ENCODE assay signal across 1 cellular context in the genomic region with DNA sequence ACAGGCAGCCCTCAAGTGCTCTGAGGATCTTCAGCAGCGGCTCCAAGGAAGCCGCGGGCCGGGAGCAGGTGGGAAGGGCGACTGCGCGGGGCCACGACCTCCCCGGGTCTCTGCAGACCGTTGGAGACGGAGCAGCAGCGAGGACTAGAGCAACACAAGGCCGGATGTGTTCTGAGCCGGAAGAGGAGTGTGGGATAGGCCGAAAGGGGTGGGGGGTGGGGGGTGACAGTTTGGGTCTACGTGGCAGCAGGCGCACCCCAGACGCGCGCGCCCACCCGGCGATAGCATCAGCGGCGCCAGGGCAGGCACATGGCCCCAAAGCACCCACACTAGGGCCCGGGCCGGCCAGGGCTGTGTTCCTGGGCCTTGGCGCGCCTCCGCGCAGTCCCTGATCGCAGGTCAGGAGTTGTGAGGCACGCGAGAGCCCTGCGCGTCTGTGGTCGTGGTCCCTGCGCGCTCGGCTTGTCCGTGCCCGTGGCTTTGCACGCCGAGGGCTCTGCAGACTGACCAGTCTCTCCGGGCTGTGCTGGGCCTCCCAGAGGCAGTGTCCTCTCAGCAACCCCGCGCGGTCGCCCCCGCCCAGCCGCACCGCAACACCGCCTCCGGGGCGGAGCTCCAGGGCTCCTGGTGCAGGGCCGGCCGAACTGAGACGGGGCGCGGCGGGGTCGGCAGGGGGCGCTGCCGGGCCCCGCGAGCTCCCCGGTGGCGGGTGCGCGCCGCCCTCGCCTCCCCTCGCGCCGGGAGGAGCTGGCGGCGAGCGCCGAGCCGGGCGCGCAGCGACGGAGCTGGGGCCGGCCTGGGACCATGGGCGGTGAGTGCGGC.
TF ChIP-seq lines count a peak whose summit lies in the region.

A gene with protein sequence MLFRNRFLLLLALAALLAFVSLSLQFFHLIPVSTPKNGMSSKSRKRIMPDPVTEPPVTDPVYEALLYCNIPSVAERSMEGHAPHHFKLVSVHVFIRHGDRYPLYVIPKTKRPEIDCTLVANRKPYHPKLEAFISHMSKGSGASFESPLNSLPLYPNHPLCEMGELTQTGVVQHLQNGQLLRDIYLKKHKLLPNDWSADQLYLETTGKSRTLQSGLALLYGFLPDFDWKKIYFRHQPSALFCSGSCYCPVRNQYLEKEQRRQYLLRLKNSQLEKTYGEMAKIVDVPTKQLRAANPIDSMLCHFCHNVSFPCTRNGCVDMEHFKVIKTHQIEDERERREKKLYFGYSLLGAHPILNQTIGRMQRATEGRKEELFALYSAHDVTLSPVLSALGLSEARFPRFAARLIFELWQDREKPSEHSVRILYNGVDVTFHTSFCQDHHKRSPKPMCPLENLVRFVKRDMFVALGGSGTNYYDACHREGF (plus strand): TSS at position 725 of the 822 bp plus-strand sequence. CDS start 28,351 bp downstream, outside the sequence.

TF ChIP-seq in HepG2, 621 proteins besides CTCF, POLR2A, EP300 and RAD21 (continued from another document and continues in another):
- TF ChIP-seq, protein P1, sequence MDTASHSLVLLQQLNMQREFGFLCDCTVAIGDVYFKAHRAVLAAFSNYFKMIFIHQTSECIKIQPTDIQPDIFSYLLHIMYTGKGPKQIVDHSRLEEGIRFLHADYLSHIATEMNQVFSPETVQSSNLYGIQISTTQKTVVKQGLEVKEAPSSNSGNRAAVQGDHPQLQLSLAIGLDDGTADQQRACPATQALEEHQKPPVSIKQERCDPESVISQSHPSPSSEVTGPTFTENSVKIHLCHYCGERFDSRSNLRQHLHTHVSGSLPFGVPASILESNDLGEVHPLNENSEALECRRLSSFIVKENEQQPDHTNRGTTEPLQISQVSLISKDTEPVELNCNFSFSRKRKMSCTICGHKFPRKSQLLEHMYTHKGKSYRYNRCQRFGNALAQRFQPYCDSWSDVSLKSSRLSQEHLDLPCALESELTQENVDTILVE (CRISPR knock-in tag; IDR thresholded peaks at IDR 0.05): no peak; the same call in 1 of the 2 replicates
- TF ChIP-seq ZNF652 (CRISPR knock-in tag; IDR thresholded peaks at IDR 0.05; ENCODE audit: borderline replicate concordance, low read depth) (no peak), HNRNPL (IDR thresholded peaks at IDR 0.05; ENCODE audit: low read depth, low read length) (no peak), ZNF83 (CRISPR knock-in tag; IDR thresholded peaks at IDR 0.05; ENCODE audit: borderline replicate concordance) (no peak), ZFP90 (CRISPR knock-in tag; IDR thresholded peaks at IDR 0.05; ENCODE audit: borderline replicate concordance) (peak; percentile 59; the same call in 1 of the 2 replicates), ZKSCAN5 (CRISPR knock-in tag; IDR thresholded peaks at IDR 0.05) (no peak), KDM3A (CRISPR knock-in tag; IDR thresholded peaks at IDR 0.05; ENCODE audit: low read depth) (0 out of 2 replicates have a peak, but pooled peaks have one; percentile 23), NR2F6 (IDR thresholded peaks at IDR 0.05) (no peak), NR2F6 (CRISPR knock-in tag; IDR thresholded peaks at IDR 0.05) (no peak), TARDBP (CRISPR knock-in tag; IDR thresholded peaks at IDR 0.05) (peak; percentile 40; the same call in 1 of the 2 replicates), FLYWCH1 (CRISPR knock-in tag; IDR thresholded peaks at IDR 0.05) (no peak), ZNF790 (CRISPR knock-in tag; IDR thresholded peaks at IDR 0.05; ENCODE audit: borderline replicate concordance) (no peak), MLLT10 (CRISPR knock-in tag; IDR thresholded peaks at IDR 0.05) (no peak), TRIM24 (CRISPR knock-in tag; IDR thresholded peaks at IDR 0.05) (no peak), ZNF143 (CRISPR knock-in tag; IDR thresholded peaks at IDR 0.05) (0 out of 2 replicates have a peak, but pooled peaks have one; percentile 21), SPEN (CRISPR knock-in tag; IDR thresholded peaks at IDR 0.05; ENCODE audit: low read depth) (peak; percentile 60; the same call in 1 of the 2 replicates), ZNF484 (CRISPR knock-in tag; IDR thresholded peaks at IDR 0.05; ENCODE audit: borderline replicate concordance, low read depth) (no peak), YEATS2 (CRISPR knock-in tag; IDR thresholded peaks at IDR 0.05; ENCODE audit: borderline replicate concordance) (peak; percentile 38; the same call in 1 of the 2 replicates), KMT2B (CRISPR knock-in tag; IDR thresholded peaks at IDR 0.05) (no peak), MXD4 (CRISPR knock-in tag; IDR thresholded peaks at IDR 0.05) (no peak; the same call in 1 of the 2 replicates), MYC (CRISPR knock-in tag; IDR thresholded peaks at IDR 0.05; ENCODE audit: borderline replicate concordance) (peak; percentile 65; the same call in 1 of the 2 replicates), AGO1 (IDR thresholded peaks at IDR 0.05; ENCODE audit: low read depth, low read length, poor library complexity, severe bottlenecking) (no peak), EHMT2 (IDR thresholded peaks at IDR 0.05; ENCODE audit: borderline replicate concordance, low read depth, low read length) (no peak), ZNF670 (CRISPR knock-in tag; IDR thresholded peaks at IDR 0.05; ENCODE audit: borderline replicate concordance) (no peak), ZFP62 (CRISPR knock-in tag; IDR thresholded peaks at IDR 0.05) (no peak), ZNF263 (CRISPR knock-in tag; IDR thresholded peaks at IDR 0.05) (no peak), ZFP82 (CRISPR knock-in tag; IDR thresholded peaks at IDR 0.05; ENCODE audit: borderline replicate concordance) (no peak), ZBTB3 (CRISPR knock-in tag; IDR thresholded peaks at IDR 0.05; ENCODE audit: borderline replicate concordance, low read depth) (no peak), KMT2A (CRISPR knock-in tag; IDR thresholded peaks at IDR 0.05) (0 out of 2 replicates have a peak, but pooled peaks have one; percentile 48)
- TF ChIP-seq, protein P2, sequence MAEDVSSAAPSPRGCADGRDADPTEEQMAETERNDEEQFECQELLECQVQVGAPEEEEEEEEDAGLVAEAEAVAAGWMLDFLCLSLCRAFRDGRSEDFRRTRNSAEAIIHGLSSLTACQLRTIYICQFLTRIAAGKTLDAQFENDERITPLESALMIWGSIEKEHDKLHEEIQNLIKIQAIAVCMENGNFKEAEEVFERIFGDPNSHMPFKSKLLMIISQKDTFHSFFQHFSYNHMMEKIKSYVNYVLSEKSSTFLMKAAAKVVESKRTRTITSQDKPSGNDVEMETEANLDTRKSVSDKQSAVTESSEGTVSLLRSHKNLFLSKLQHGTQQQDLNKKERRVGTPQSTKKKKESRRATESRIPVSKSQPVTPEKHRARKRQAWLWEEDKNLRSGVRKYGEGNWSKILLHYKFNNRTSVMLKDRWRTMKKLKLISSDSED (CRISPR knock-in tag; IDR thresholded peaks at IDR 0.05): no peak
- TF ChIP-seq, protein P3, sequence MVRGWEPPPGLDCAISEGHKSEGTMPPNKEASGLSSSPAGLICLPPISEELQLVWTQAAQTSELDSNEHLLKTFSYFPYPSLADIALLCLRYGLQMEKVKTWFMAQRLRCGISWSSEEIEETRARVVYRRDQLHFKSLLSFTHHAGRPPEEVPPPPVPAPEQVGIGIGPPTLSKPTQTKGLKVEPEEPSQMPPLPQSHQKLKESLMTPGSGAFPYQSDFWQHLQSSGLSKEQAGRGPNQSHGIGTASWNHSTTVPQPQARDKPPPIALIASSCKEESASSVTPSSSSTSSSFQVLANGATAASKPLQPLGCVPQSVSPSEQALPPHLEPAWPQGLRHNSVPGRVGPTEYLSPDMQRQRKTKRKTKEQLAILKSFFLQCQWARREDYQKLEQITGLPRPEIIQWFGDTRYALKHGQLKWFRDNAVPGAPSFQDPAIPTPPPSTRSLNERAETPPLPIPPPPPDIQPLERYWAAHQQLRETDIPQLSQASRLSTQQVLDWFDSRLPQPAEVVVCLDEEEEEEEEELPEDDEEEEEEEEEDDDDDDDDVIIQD (CRISPR knock-in tag; IDR thresholded peaks at IDR 0.05; ENCODE audit: low read depth): no peak
- TF ChIP-seq, protein P4, sequence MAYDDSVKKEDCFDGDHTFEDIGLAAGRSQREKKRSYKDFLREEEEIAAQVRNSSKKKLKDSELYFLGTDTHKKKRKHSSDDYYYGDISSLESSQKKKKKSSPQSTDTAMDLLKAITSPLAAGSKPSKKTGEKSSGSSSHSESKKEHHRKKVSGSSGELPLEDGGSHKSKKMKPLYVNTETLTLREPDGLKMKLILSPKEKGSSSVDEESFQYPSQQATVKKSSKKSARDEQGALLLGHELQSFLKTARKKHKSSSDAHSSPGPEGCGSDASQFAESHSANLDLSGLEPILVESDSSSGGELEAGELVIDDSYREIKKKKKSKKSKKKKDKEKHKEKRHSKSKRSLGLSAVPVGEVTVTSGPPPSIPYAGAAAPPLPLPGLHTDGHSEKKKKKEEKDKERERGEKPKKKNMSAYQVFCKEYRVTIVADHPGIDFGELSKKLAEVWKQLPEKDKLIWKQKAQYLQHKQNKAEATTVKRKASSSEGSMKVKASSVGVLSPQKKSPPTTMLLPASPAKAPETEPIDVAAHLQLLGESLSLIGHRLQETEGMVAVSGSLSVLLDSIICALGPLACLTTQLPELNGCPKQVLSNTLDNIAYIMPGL (CRISPR knock-in tag; IDR thresholded peaks at IDR 0.05; ENCODE audit: borderline replicate concordance in 1 of 2, low read depth in 1 of 2): peak; percentile 31 to 62; a peak in 2 of 4 replicates
- TF ChIP-seq, protein P5, sequence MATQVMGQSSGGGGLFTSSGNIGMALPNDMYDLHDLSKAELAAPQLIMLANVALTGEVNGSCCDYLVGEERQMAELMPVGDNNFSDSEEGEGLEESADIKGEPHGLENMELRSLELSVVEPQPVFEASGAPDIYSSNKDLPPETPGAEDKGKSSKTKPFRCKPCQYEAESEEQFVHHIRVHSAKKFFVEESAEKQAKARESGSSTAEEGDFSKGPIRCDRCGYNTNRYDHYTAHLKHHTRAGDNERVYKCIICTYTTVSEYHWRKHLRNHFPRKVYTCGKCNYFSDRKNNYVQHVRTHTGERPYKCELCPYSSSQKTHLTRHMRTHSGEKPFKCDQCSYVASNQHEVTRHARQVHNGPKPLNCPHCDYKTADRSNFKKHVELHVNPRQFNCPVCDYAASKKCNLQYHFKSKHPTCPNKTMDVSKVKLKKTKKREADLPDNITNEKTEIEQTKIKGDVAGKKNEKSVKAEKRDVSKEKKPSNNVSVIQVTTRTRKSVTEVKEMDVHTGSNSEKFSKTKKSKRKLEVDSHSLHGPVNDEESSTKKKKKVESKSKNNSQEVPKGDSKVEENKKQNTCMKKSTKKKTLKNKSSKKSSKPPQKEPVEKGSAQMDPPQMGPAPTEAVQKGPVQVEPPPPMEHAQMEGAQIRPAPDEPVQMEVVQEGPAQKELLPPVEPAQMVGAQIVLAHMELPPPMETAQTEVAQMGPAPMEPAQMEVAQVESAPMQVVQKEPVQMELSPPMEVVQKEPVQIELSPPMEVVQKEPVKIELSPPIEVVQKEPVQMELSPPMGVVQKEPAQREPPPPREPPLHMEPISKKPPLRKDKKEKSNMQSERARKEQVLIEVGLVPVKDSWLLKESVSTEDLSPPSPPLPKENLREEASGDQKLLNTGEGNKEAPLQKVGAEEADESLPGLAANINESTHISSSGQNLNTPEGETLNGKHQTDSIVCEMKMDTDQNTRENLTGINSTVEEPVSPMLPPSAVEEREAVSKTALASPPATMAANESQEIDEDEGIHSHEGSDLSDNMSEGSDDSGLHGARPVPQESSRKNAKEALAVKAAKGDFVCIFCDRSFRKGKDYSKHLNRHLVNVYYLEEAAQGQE (IDR thresholded peaks at IDR 0.05; ENCODE audit: borderline replicate concordance in 1 of 2, low read depth in 1 of 2, low read length in 2 of 2): no peak
- TF ChIP-seq, protein P6, sequence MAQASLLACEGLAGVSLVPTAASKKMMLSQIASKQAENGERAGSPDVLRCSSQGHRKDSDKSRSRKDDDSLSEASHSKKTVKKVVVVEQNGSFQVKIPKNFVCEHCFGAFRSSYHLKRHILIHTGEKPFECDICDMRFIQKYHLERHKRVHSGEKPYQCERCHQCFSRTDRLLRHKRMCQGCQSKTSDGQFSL (CRISPR knock-in tag; IDR thresholded peaks at IDR 0.05): no peak
- TF ChIP-seq, protein P7, sequence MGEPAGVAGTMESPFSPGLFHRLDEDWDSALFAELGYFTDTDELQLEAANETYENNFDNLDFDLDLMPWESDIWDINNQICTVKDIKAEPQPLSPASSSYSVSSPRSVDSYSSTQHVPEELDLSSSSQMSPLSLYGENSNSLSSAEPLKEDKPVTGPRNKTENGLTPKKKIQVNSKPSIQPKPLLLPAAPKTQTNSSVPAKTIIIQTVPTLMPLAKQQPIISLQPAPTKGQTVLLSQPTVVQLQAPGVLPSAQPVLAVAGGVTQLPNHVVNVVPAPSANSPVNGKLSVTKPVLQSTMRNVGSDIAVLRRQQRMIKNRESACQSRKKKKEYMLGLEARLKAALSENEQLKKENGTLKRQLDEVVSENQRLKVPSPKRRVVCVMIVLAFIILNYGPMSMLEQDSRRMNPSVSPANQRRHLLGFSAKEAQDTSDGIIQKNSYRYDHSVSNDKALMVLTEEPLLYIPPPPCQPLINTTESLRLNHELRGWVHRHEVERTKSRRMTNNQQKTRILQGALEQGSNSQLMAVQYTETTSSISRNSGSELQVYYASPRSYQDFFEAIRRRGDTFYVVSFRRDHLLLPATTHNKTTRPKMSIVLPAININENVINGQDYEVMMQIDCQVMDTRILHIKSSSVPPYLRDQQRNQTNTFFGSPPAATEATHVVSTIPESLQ (CRISPR knock-in tag; conservative IDR thresholded peaks at IDR 0.05): no peak
- TF ChIP-seq, protein P8, sequence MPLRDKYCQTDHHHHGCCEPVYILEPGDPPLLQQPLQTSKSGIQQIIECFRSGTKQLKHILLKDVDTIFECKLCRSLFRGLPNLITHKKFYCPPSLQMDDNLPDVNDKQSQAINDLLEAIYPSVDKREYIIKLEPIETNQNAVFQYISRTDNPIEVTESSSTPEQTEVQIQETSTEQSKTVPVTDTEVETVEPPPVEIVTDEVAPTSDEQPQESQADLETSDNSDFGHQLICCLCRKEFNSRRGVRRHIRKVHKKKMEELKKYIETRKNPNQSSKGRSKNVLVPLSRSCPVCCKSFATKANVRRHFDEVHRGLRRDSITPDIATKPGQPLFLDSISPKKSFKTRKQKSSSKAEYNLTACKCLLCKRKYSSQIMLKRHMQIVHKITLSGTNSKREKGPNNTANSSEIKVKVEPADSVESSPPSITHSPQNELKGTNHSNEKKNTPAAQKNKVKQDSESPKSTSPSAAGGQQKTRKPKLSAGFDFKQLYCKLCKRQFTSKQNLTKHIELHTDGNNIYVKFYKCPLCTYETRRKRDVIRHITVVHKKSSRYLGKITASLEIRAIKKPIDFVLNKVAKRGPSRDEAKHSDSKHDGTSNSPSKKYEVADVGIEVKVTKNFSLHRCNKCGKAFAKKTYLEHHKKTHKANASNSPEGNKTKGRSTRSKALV (CRISPR knock-in tag; IDR thresholded peaks at IDR 0.05): no peak
- TF ChIP-seq, protein P9, sequence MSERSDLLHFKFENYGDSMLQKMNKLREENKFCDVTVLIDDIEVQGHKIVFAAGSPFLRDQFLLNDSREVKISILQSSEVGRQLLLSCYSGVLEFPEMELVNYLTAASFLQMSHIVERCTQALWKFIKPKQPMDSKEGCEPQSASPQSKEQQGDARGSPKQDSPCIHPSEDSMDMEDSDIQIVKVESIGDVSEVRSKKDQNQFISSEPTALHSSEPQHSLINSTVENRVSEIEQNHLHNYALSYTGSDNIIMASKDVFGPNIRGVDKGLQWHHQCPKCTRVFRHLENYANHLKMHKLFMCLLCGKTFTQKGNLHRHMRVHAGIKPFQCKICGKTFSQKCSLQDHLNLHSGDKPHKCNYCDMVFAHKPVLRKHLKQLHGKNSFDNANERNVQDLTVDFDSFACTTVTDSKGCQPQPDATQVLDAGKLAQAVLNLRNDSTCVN (CRISPR knock-in tag; IDR thresholded peaks at IDR 0.05; ENCODE audit: borderline replicate concordance): no peak
